In genomic region chr3:48663489-48664312, GRCh38 we compare ENCODE assay signal across 8 cellular contexts. TPM values are rescaled to one million over a fixed set of nuclear protein-coding genes. Genes with fewer than 3 reads are reported as not detected.
DNase-seq lines count a peak whose midpoint lies in the region; ATAC-seq, FAIRE-seq and TF ChIP-seq lines count a peak whose summit lies in the region.

No MANE protein-coding gene starts in this region.

- peak overlapping the region; percentile 94 for H3K9ac ChIP-seq in HepG2 (ENCODE audit: insufficient read depth, low read depth, low read length)

- peaks cover 6% of the 10 kb centered on the region; the same call in 1 of the 2 replicates for H4K20me1 ChIP-seq in HepG2 (ENCODE audit: insufficient read depth, low read length)

- peak overlapping the region; percentile 88 for H3K4me2 ChIP-seq in HepG2 (ENCODE audit: low read depth, low read length)

- peak overlapping the region; percentile 50 to 77 (median 58); a peak in 5 of 6 replicates for H3K4me3 ChIP-seq in HepG2 (replicated peaks in 1 of 3; ENCODE audit: insufficient read depth in 1 of 3, low read depth in 2 of 3, low read length in 3 of 3)

- no peak overlapping the region for H2AFZ ChIP-seq in HepG2 (ENCODE audit: low read length)

- CTCF ChIA-PET in HepG2 (lab: Yijun Ruan, JAX; ENCODE audit: low intra/inter-chr PET ratio, low total read pairs) = interaction anchor here (1.6 kb wide), 1 partner anchor 22 kb away, joined by 4 read pairs; the partner anchor contains the start of gene NCKIPSD

- no peaks in the 10 kb centered on the region for H3K9me3 ChIP-seq in HepG2 (ENCODE audit: low read length)

- peak; percentile 87 for TF ChIP-seq CTCF in HepG2 (CRISPR knock-in tag; IDR thresholded peaks at IDR 0.05)

- H3K4me1 ChIP-seq in HepG2 (ENCODE audit: insufficient read depth, low read length) = peaks cover 21% of the 10 kb centered on the region

- BruUV-seq in HepG2 (replicated peaks; lab: Mats Ljungman, UMichigan) = TSS peak; percentile 84

- peak overlapping the region; percentile 96 for H3K27ac ChIP-seq in HepG2 (ENCODE audit: extremely low read length, insufficient read depth, low read length)

- no peaks in the 10 kb centered on the region for H3K27me3 ChIP-seq in HepG2 (ENCODE audit: control insufficient read depth in 1 of 2, insufficient read depth in 2 of 2, low read length in 2 of 2)

- POLR2A ChIA-PET in HepG2 (lab: Yijun Ruan, JAX) = interaction anchor here (0.5 to 4.0 kb wide), 15 partner anchors 12 to 768 kb away, joined by 3 to 40 read pairs (median 4); partner anchors contain the start of genes IP6K2, NCKIPSD, PFKFB4 and SLC26A6

- FAIRE-seq in HepG2 (lab: Jason Lieb, UNC) = peak; percentile 96

- DNase-seq in Ammon's horn (ENCODE audit: low spot score) = peak; percentile 97
- DNase-seq in NCI-H526 (lab: John Stamatoyannopoulos, UW) = peak; percentile 96 to 98
- DNase-seq in activated CD4-positive, alpha-beta T cell treated with anti-CD3 and anti-CD28 coated beads, Interleukin-2, amount 50 U/mL, for 4 hours = peak; percentile 78 to 80
- DNase-seq in dermis microvascular lymphatic vessel endothelial cell (ENCODE audit: low read depth in 2 of 2) = peak; percentile 95 to 96
- peak; percentile 96 for DNase-seq in HepG2 (ENCODE audit: low spot score)
- peak; percentile 90 to 94 for DNase-seq in stimulated activated CD4-positive, alpha-beta T cell treated with anti-CD3 and anti-CD28 coated beads, Interleukin-2, amount 100 ng/mL, for 48 hours

- WGBS in HepG2 (ENCODE audit: low lambda C conversion rate) = 16% methylated on average over 5 of the region's 66 CpGs

- TF ChIP-seq EP300 in HepG2 (IDR thresholded peaks at IDR 0.05; ENCODE audit: low read depth in 2 of 2, low read length in 2 of 2) = peak in 1 of 2 experiments; percentile 63; a peak in 3 of 4 replicates
- TF ChIP-seq EP300 in HepG2 (CRISPR knock-in tag; IDR thresholded peaks at IDR 0.05; ENCODE audit: borderline replicate concordance) = no peak; the same call in 1 of the 2 replicates

- TF ChIP-seq RAD21 in HepG2 (CRISPR knock-in tag; IDR thresholded peaks at IDR 0.05) = peak; percentile 32; the same call in 1 of the 2 replicates

- peak; percentile 47 for TF ChIP-seq POLR2A in GM19099 (IDR thresholded peaks at IDR 0.05; ENCODE audit: extremely low read depth, insufficient read length, low read depth)
- TF ChIP-seq POLR2A in HepG2 (IDR thresholded peaks at IDR 0.05; ENCODE audit: insufficient read depth in 1 of 2, low read depth in 2 of 2, low read length in 2 of 2) = no peak; a peak in 1 of 4 replicates

- ATAC-seq in HG03378 (IDR thresholded peaks at IDR 0.05; ENCODE audit: unreplicated experiment) (peak; percentile 84), HepG2 (peak; percentile 86)

- intact Hi-C loops in HepG2 (cut with micrococcal nuclease; ENCODE audit: unreplicated experiment) = no loop called here

- H3K36me3 ChIP-seq in HepG2 (replicated peaks in 1 of 2; ENCODE audit: control insufficient read depth in 1 of 2, insufficient read depth in 2 of 2, low read length in 2 of 2) = peaks cover 1 to 3% of the 10 kb centered on the region in 2 experiments; a peak in 2 of 5 replicates

- in situ Hi-C loops in HepG2 (cut with HindIII; ENCODE audit: extremely low pct_ligation_motif_present, low pct_unique_long_range_greater_than_20kb) = no loop called here

- no peaks in the 10 kb centered on the region for H3K79me2 ChIP-seq in HepG2 (ENCODE audit: insufficient read depth, low read length)

RNA-seq across cellular contexts. Expression of gene CELSR3, which starts 1.0 kb away (rescaled TPM):
- total RNA-seq in dermis microvascular lymphatic vessel endothelial cell (0.13 and 0.25 TPM in 2 replicates), HepG2 (2016; rRNA removed; fragmentation: Illumina TruSeq; extraction: Trizol) (3.2 and 5.4 TPM in 2 replicates)
- 0.35 and 0.51 TPM in 2 replicates for total RNA-seq in HepG2 (2016; cell fraction: cytosol; rRNA removed; fragmentation: Illumina TruSeq; extraction: Trizol; ENCODE audit: low read depth)
- 2.7 and 5.4 TPM in 2 replicates for total RNA-seq in HepG2 (2016; cell fraction: insoluble cytoplasmic fraction; rRNA removed; fragmentation: Illumina TruSeq; extraction: Trizol)
- total RNA-seq in HepG2 (2016; cell fraction: membrane; rRNA removed; fragmentation: Illumina TruSeq; extraction: Trizol) = 1.1 and 1.2 TPM in 2 replicates
- 7.5 and 9.6 TPM in 2 replicates for total RNA-seq in HepG2 (2016; cell fraction: nucleus; rRNA removed; fragmentation: Illumina TruSeq; extraction: Trizol)
- polyA plus RNA-seq in HepG2 (2011; rRNA removed) = 6.7 and 8.3 TPM in 2 replicates
- polyA plus RNA-seq in HepG2 (2011; cell fraction: cytosol; rRNA removed) = 4.1 and 5.0 TPM in 2 replicates
- polyA plus RNA-seq in HepG2 (2011; cell fraction: nucleus; rRNA removed) = 54.2 and 80.2 TPM in 2 replicates
- 8.0 and 10.5 TPM in 2 replicates for polyA plus RNA-seq in HepG2 (2012)
- polyA plus RNA-seq in HepG2 (2016; cell fraction: cytosol; fragmentation: Illumina TruSeq; extraction: Trizol; ENCODE audit: low read depth) = 0.34 and 0.35 TPM in 2 replicates
- polyA plus RNA-seq in HepG2 (2016; cell fraction: insoluble cytoplasmic fraction; fragmentation: Illumina TruSeq; extraction: Trizol; ENCODE audit: low read depth) = 2.4 and 3.0 TPM in 2 replicates
- polyA plus RNA-seq in HepG2 (2016; cell fraction: membrane; fragmentation: Illumina TruSeq; extraction: Trizol; ENCODE audit: low read depth) = 0.61 and 0.63 TPM in 2 replicates
- polyA plus RNA-seq in HepG2 (2016; cell fraction: nucleus; fragmentation: Illumina TruSeq; extraction: Trizol; ENCODE audit: insufficient read depth, low read depth) = 27.4 and 28.0 TPM in 2 replicates
- 6.7 and 18.0 TPM in 2 replicates for polyA minus RNA-seq in HepG2 (2011; rRNA and poly(A)+ RNA removed; ENCODE audit: low replicate concordance)
- 6.9 and 7.0 TPM in 2 replicates for polyA minus RNA-seq in HepG2 (2011; cell fraction: cytosol; rRNA and poly(A)+ RNA removed)
- 18.9 and 19.6 TPM in 2 replicates for polyA minus RNA-seq in HepG2 (2011; cell fraction: nucleus; rRNA and poly(A)+ RNA removed)

RNA-seq across cellular contexts. Expression of gene NCKIPSD, which starts 22.0 kb away (rescaled TPM):
- total RNA-seq in dermis microvascular lymphatic vessel endothelial cell = 4.6 and 5.9 TPM in 2 replicates
- total RNA-seq in HepG2 (2016; rRNA removed; fragmentation: Illumina TruSeq; extraction: Trizol) = 13.5 and 14.3 TPM in 2 replicates
- 4.8 and 5.0 TPM in 2 replicates for total RNA-seq in HepG2 (2016; cell fraction: cytosol; rRNA removed; fragmentation: Illumina TruSeq; extraction: Trizol; ENCODE audit: low read depth)
- total RNA-seq in HepG2 (2016; cell fraction: insoluble cytoplasmic fraction; rRNA removed; fragmentation: Illumina TruSeq; extraction: Trizol) = 13.6 and 14.6 TPM in 2 replicates
- total RNA-seq in HepG2 (2016; cell fraction: membrane; rRNA removed; fragmentation: Illumina TruSeq; extraction: Trizol) = 10.8 and 12.0 TPM in 2 replicates
- total RNA-seq in HepG2 (2016; cell fraction: nucleus; rRNA removed; fragmentation: Illumina TruSeq; extraction: Trizol) = 12.7 and 17.2 TPM in 2 replicates
- polyA plus RNA-seq in HepG2 (2011; rRNA removed) = 35.2 and 44.2 TPM in 2 replicates
- polyA plus RNA-seq in HepG2 (2011; cell fraction: cytosol; rRNA removed) = 25.4 and 38.7 TPM in 2 replicates
- 79.3 and 90.0 TPM in 2 replicates for polyA plus RNA-seq in HepG2 (2011; cell fraction: nucleus; rRNA removed)
- 14.1 and 18.5 TPM in 2 replicates for polyA plus RNA-seq in HepG2 (2012)
- 6.3 and 6.6 TPM in 2 replicates for polyA plus RNA-seq in HepG2 (2016; cell fraction: cytosol; fragmentation: Illumina TruSeq; extraction: Trizol; ENCODE audit: low read depth)
- polyA plus RNA-seq in HepG2 (2016; cell fraction: insoluble cytoplasmic fraction; fragmentation: Illumina TruSeq; extraction: Trizol; ENCODE audit: low read depth) = 15.7 and 21.1 TPM in 2 replicates
- 10.6 and 11.9 TPM in 2 replicates for polyA plus RNA-seq in HepG2 (2016; cell fraction: membrane; fragmentation: Illumina TruSeq; extraction: Trizol; ENCODE audit: low read depth)
- polyA plus RNA-seq in HepG2 (2016; cell fraction: nucleus; fragmentation: Illumina TruSeq; extraction: Trizol; ENCODE audit: insufficient read depth, low read depth) = 26.0 and 26.3 TPM in 2 replicates
- 68.5 and 115 TPM in 2 replicates for polyA minus RNA-seq in HepG2 (2011; rRNA and poly(A)+ RNA removed; ENCODE audit: low replicate concordance)
- 20.6 and 27.4 TPM in 2 replicates for polyA minus RNA-seq in HepG2 (2011; cell fraction: cytosol; rRNA and poly(A)+ RNA removed)
- polyA minus RNA-seq in HepG2 (2011; cell fraction: nucleus; rRNA and poly(A)+ RNA removed) = 27.7 and 30.7 TPM in 2 replicates

RNA-seq across cellular contexts. Expression of gene SLC26A6, which starts 28.4 kb away (rescaled TPM):
- 11.0 and 12.5 TPM in 2 replicates for total RNA-seq in dermis microvascular lymphatic vessel endothelial cell
- total RNA-seq in HepG2 (2016; rRNA removed; fragmentation: Illumina TruSeq; extraction: Trizol) = 10.3 and 40.7 TPM in 2 replicates
- 8.0 and 8.2 TPM in 2 replicates for total RNA-seq in HepG2 (2016; cell fraction: cytosol; rRNA removed; fragmentation: Illumina TruSeq; extraction: Trizol; ENCODE audit: low read depth)
- total RNA-seq in HepG2 (2016; cell fraction: insoluble cytoplasmic fraction; rRNA removed; fragmentation: Illumina TruSeq; extraction: Trizol) = 9.6 and 38.5 TPM in 2 replicates
- 8.3 and 9.4 TPM in 2 replicates for total RNA-seq in HepG2 (2016; cell fraction: membrane; rRNA removed; fragmentation: Illumina TruSeq; extraction: Trizol)
- 50.7 and 62.0 TPM in 2 replicates for total RNA-seq in HepG2 (2016; cell fraction: nucleus; rRNA removed; fragmentation: Illumina TruSeq; extraction: Trizol)
- polyA plus RNA-seq in HepG2 (2011; rRNA removed) = 184 and 298 TPM in 2 replicates
- polyA plus RNA-seq in HepG2 (2011; cell fraction: cytosol; rRNA removed) = 90.8 and 93.6 TPM in 2 replicates
- 3,075 and 3,281 TPM in 2 replicates for polyA plus RNA-seq in HepG2 (2011; cell fraction: nucleus; rRNA removed)
- polyA plus RNA-seq in HepG2 (2012) = 163 and 233 TPM in 2 replicates
- 3.5 and 4.6 TPM in 2 replicates for polyA plus RNA-seq in HepG2 (2016; cell fraction: cytosol; fragmentation: Illumina TruSeq; extraction: Trizol; ENCODE audit: low read depth)
- polyA plus RNA-seq in HepG2 (2016; cell fraction: insoluble cytoplasmic fraction; fragmentation: Illumina TruSeq; extraction: Trizol; ENCODE audit: low read depth) = 6.7 and 9.8 TPM in 2 replicates
- 4.9 and 6.2 TPM in 2 replicates for polyA plus RNA-seq in HepG2 (2016; cell fraction: membrane; fragmentation: Illumina TruSeq; extraction: Trizol; ENCODE audit: low read depth)
- 133 and 147 TPM in 2 replicates for polyA plus RNA-seq in HepG2 (2016; cell fraction: nucleus; fragmentation: Illumina TruSeq; extraction: Trizol; ENCODE audit: insufficient read depth, low read depth)
- 56.2 and 422 TPM in 2 replicates for polyA minus RNA-seq in HepG2 (2011; rRNA and poly(A)+ RNA removed; ENCODE audit: low replicate concordance)
- polyA minus RNA-seq in HepG2 (2011; cell fraction: cytosol; rRNA and poly(A)+ RNA removed) = 79.8 and 100 TPM in 2 replicates
- polyA minus RNA-seq in HepG2 (2011; cell fraction: nucleus; rRNA and poly(A)+ RNA removed) = 459 and 526 TPM in 2 replicates

RNA-seq across cellular contexts. Expression of gene TMEM89, which starts 42.1 kb away (rescaled TPM):
- 0.13 TPM in 1 of 2 replicates, not detected in the other for total RNA-seq in dermis microvascular lymphatic vessel endothelial cell
- total RNA-seq in HepG2 (2016; rRNA removed; fragmentation: Illumina TruSeq; extraction: Trizol) = 0.31 TPM in 1 of 2 replicates, not detected in the other
- not detected in 2 replicates for total RNA-seq in HepG2 (2016; cell fraction: cytosol; rRNA removed; fragmentation: Illumina TruSeq; extraction: Trizol; ENCODE audit: low read depth)
- 0.32 TPM in 1 of 2 replicates, not detected in the other for total RNA-seq in HepG2 (2016; cell fraction: insoluble cytoplasmic fraction; rRNA removed; fragmentation: Illumina TruSeq; extraction: Trizol)
- total RNA-seq in HepG2 (2016; cell fraction: membrane; rRNA removed; fragmentation: Illumina TruSeq; extraction: Trizol) = not detected in 2 replicates
- total RNA-seq in HepG2 (2016; cell fraction: nucleus; rRNA removed; fragmentation: Illumina TruSeq; extraction: Trizol) = not detected in 2 replicates
- 0.30 and 0.59 TPM in 2 replicates for polyA plus RNA-seq in HepG2 (2011; rRNA removed)
- not detected in 2 replicates for polyA plus RNA-seq in HepG2 (2011; cell fraction: cytosol; rRNA removed)
- polyA plus RNA-seq in HepG2 (2011; cell fraction: nucleus; rRNA removed) = 2.5 and 4.9 TPM in 2 replicates
- polyA plus RNA-seq in HepG2 (2012) = 0.25 and 0.27 TPM in 2 replicates
- not detected in 2 replicates for polyA plus RNA-seq in HepG2 (2016; cell fraction: cytosol; fragmentation: Illumina TruSeq; extraction: Trizol; ENCODE audit: low read depth)
- not detected in 2 replicates for polyA plus RNA-seq in HepG2 (2016; cell fraction: insoluble cytoplasmic fraction; fragmentation: Illumina TruSeq; extraction: Trizol; ENCODE audit: low read depth)
- not detected in 2 replicates for polyA plus RNA-seq in HepG2 (2016; cell fraction: membrane; fragmentation: Illumina TruSeq; extraction: Trizol; ENCODE audit: low read depth)
- polyA plus RNA-seq in HepG2 (2016; cell fraction: nucleus; fragmentation: Illumina TruSeq; extraction: Trizol; ENCODE audit: insufficient read depth, low read depth) = not detected in 2 replicates
- 0.68 TPM in 1 of 2 replicates, not detected in the other for polyA minus RNA-seq in HepG2 (2011; rRNA and poly(A)+ RNA removed; ENCODE audit: low replicate concordance)
- not detected in 2 replicates for polyA minus RNA-seq in HepG2 (2011; cell fraction: cytosol; rRNA and poly(A)+ RNA removed)
- 1.1 and 2.4 TPM in 2 replicates for polyA minus RNA-seq in HepG2 (2011; cell fraction: nucleus; rRNA and poly(A)+ RNA removed)

RNA-seq across cellular contexts. Expression of gene IP6K2, which starts 53.3 kb away (rescaled TPM):
- 31.1 and 47.2 TPM in 2 replicates for total RNA-seq in dermis microvascular lymphatic vessel endothelial cell
- total RNA-seq in HepG2 (2016; rRNA removed; fragmentation: Illumina TruSeq; extraction: Trizol) = 65.5 and 85.5 TPM in 2 replicates
- 19.4 and 21.6 TPM in 2 replicates for total RNA-seq in HepG2 (2016; cell fraction: cytosol; rRNA removed; fragmentation: Illumina TruSeq; extraction: Trizol; ENCODE audit: low read depth)
- total RNA-seq in HepG2 (2016; cell fraction: insoluble cytoplasmic fraction; rRNA removed; fragmentation: Illumina TruSeq; extraction: Trizol) = 63.7 and 86.9 TPM in 2 replicates
- 32.1 and 38.0 TPM in 2 replicates for total RNA-seq in HepG2 (2016; cell fraction: membrane; rRNA removed; fragmentation: Illumina TruSeq; extraction: Trizol)
- total RNA-seq in HepG2 (2016; cell fraction: nucleus; rRNA removed; fragmentation: Illumina TruSeq; extraction: Trizol) = 100 and 109 TPM in 2 replicates
- 112 and 115 TPM in 2 replicates for polyA plus RNA-seq in HepG2 (2011; rRNA removed)
- 66.7 and 84.4 TPM in 2 replicates for polyA plus RNA-seq in HepG2 (2011; cell fraction: cytosol; rRNA removed)
- 480 and 513 TPM in 2 replicates for polyA plus RNA-seq in HepG2 (2011; cell fraction: nucleus; rRNA removed)
- 77.2 and 80.7 TPM in 2 replicates for polyA plus RNA-seq in HepG2 (2012)
- polyA plus RNA-seq in HepG2 (2016; cell fraction: cytosol; fragmentation: Illumina TruSeq; extraction: Trizol; ENCODE audit: low read depth) = 16.4 and 20.0 TPM in 2 replicates
- 82.8 and 83.9 TPM in 2 replicates for polyA plus RNA-seq in HepG2 (2016; cell fraction: insoluble cytoplasmic fraction; fragmentation: Illumina TruSeq; extraction: Trizol; ENCODE audit: low read depth)
- polyA plus RNA-seq in HepG2 (2016; cell fraction: membrane; fragmentation: Illumina TruSeq; extraction: Trizol; ENCODE audit: low read depth) = 26.4 and 27.7 TPM in 2 replicates
- 260 and 268 TPM in 2 replicates for polyA plus RNA-seq in HepG2 (2016; cell fraction: nucleus; fragmentation: Illumina TruSeq; extraction: Trizol; ENCODE audit: insufficient read depth, low read depth)
- polyA minus RNA-seq in HepG2 (2011; rRNA and poly(A)+ RNA removed; ENCODE audit: low replicate concordance) = 71.8 and 84.4 TPM in 2 replicates
- polyA minus RNA-seq in HepG2 (2011; cell fraction: cytosol; rRNA and poly(A)+ RNA removed) = 23.0 and 26.6 TPM in 2 replicates
- polyA minus RNA-seq in HepG2 (2011; cell fraction: nucleus; rRNA and poly(A)+ RNA removed) = 87.8 and 89.9 TPM in 2 replicates

Comparison
In these comparisons a context has a peak if more than half of its experiments do, and no peak if none do; other contexts are left out.
1. Peak in every context shown above with its lines: DNase-seq, ATAC-seq, H3K4me3 ChIP-seq and H3K27ac ChIP-seq.